Comparison of ENCODE assay signal across 15 cellular contexts in the genomic region with DNA sequence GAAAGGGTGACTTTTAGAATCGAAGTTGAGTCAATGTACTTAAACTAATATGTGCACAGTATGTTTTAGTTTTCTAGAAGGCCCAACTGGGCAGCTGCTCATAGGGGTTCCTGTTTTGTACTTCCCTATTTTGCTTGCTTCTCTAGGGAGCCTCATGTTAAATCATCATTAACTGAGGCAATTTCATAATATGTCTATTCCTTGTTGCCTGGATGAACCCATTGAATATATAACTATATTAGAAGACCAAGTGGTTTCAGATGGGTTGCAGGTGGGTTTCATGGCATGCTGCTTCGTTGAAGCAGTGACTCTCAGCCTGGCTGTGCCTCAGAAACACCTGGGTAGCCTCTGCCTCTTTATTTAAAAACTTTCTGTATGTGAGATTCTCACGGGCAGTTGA. TPM values are rescaled to one million over a fixed set of nuclear protein-coding genes. Genes with fewer than 3 reads are reported as not detected.
DNase-seq lines count a peak whose midpoint lies in the region; ATAC-seq and TF ChIP-seq lines count a peak whose summit lies in the region.
"Had no signal": no experiment of that assay in that cellular context is flagged by ENCODE, and none has a peak within 500 bp of the region (broad histone marks: within the 10 kb centered on the region; RNA-seq: fewer than 3 reads in every experiment).

No MANE protein-coding gene starts in this region.

- no peaks in the 10 kb centered on the region for H3K4me1 ChIP-seq in naive thymus-derived CD4-positive, alpha-beta T cell (ENCODE audit: control insufficient read depth in 2 of 2, insufficient read depth in 2 of 2, low read length in 2 of 2)
- H3K4me1 ChIP-seq in Caco-2 (peaks cover 30% of the 10 kb centered on the region), psoas muscle (no peaks in the 10 kb centered on the region)
- H3K4me1 ChIP-seq: prostate gland had no signal

- no TSS peak for BruUV-seq in Caco-2 (replicated peaks; lab: Mats Ljungman, UMichigan)

- H3K4me3 Mint-ChIP-seq in naive thymus-derived CD4-positive, alpha-beta T cell, result no peak overlapping the region
- H3K4me3 Mint-ChIP-seq in Caco-2 (ENCODE audit: unreplicated experiment), result no peak overlapping the region
- H3K4me3 Mint-ChIP-seq in CD4-positive, alpha-beta T cell, result no peak overlapping the region
- H3K4me3 Mint-ChIP-seq: activated naive CD8-positive, alpha-beta T cell treated with anti-CD3 and anti-CD28 coated beads, Interleukin-2, amount 50 U/mL, for 24 hours; CD4-positive, alpha-beta memory T cell; stimulated activated naive CD8-positive, alpha-beta T cell treated with anti-CD3 and anti-CD28 coated beads, Interleukin-15, amount 100 ng/mL, for 72 hours; T-helper 1 cell treated with Interleukin-12 subunit alpha and Interleukin-12 subunit beta and Interleukin-4 antibody, amounts not matched to agents 30 μg/mL and 1 μg/mL, for 36 hours had no signal

- CTCF ChIA-PET in naive thymus-derived CD4-positive, alpha-beta T cell (lab: Charles Lee), result no interaction called here
- CTCF ChIA-PET in Caco-2 (lab: Charles Lee), result no interaction called here
- CTCF ChIA-PET in CD4-positive, alpha-beta T cell (lab: Charles Lee), result interaction anchor here (1.0 kb wide), 1 partner anchor 22 kb away, joined by 3 read pairs; the partner anchor contains the start of gene CARMIL1

- 71 to 79% (median 74%) methylated on average over 3 of the region's 3 CpGs for WGBS in psoas muscle, 3 donors

- peaks cover 0 to 4% (median 0%) of the 10 kb centered on the region in 5 donors for H3K27me3 Mint-ChIP-seq in naive thymus-derived CD4-positive, alpha-beta T cell
- no peaks in the 10 kb centered on the region for H3K27me3 Mint-ChIP-seq in Caco-2 (ENCODE audit: insufficient read depth, unreplicated experiment)
- H3K27me3 Mint-ChIP-seq in CD4-positive, alpha-beta T cell, result no peaks in the 10 kb centered on the region
- H3K27me3 Mint-ChIP-seq: activated naive CD8-positive, alpha-beta T cell treated with anti-CD3 and anti-CD28 coated beads, Interleukin-2, amount 50 U/mL, for 24 hours; CD4-positive, alpha-beta memory T cell; stimulated activated naive CD8-positive, alpha-beta T cell treated with anti-CD3 and anti-CD28 coated beads, Interleukin-15, amount 100 ng/mL, for 72 hours had no signal

- H3K36me3 Mint-ChIP-seq in naive thymus-derived CD4-positive, alpha-beta T cell, result no peaks in the 10 kb centered on the region
- H3K36me3 Mint-ChIP-seq in Caco-2 (ENCODE audit: insufficient read depth, unreplicated experiment), result no peaks in the 10 kb centered on the region
- H3K36me3 Mint-ChIP-seq in CD4-positive, alpha-beta T cell (ENCODE audit: low read depth), result no peaks in the 10 kb centered on the region
- H3K36me3 Mint-ChIP-seq: CD4-positive, alpha-beta memory T cell had no signal

- H3K36me3 ChIP-seq in naive thymus-derived CD4-positive, alpha-beta T cell (ENCODE audit: control insufficient read depth in 2 of 3, insufficient read depth in 3 of 3, low read length in 3 of 3), result no peaks in the 10 kb centered on the region
- H3K36me3 ChIP-seq in Caco-2 (ENCODE audit: control insufficient read depth, insufficient read depth, low read length) (no peaks in the 10 kb centered on the region), psoas muscle (ENCODE audit: insufficient read depth in 1 of 2, low read depth in 1 of 2) (no peaks in the 10 kb centered on the region)
- H3K36me3 ChIP-seq: prostate gland had no signal

- DNase-seq in RPMI8226, result peak; percentile 60
- no peak for DNase-seq in naive thymus-derived CD4-positive, alpha-beta T cell
- DNase-seq in Caco-2, result no peak
- no peak for DNase-seq in COLO668 (lab: John Stamatoyannopoulos, UW; ENCODE audit: unreplicated experiment)
- no peak for DNase-seq in CD4-positive, alpha-beta T cell
- DNase-seq in psoas muscle, result no peak
- DNase-seq: activated naive CD8-positive, alpha-beta T cell treated with anti-CD3 and anti-CD28 coated beads, Interleukin-2, amount 50 U/mL, for 24 hours; CD4-positive, alpha-beta memory T cell; NCI-H1436; stimulated activated CD4-positive, alpha-beta T cell treated with anti-CD3 and anti-CD28 coated beads, Interleukin-2, amount 100 ng/mL, for 48 hours; stimulated activated naive CD8-positive, alpha-beta T cell treated with anti-CD3 and anti-CD28 coated beads, Interleukin-15, amount 100 ng/mL, for 72 hours had no signal

- ATAC-seq in GM18517 (IDR thresholded peaks at IDR 0.05; ENCODE audit: unreplicated experiment), result peak; percentile 54
- ATAC-seq in HG03196 (IDR thresholded peaks at IDR 0.05; ENCODE audit: unreplicated experiment), result peak; percentile 38
- ATAC-seq in naive thymus-derived CD4-positive, alpha-beta T cell, result peak; percentile 77
- no peak for ATAC-seq in CD4-positive, alpha-beta T cell (ENCODE audit: poor library complexity)
- no peak for ATAC-seq in psoas muscle
- ATAC-seq: activated naive CD8-positive, alpha-beta T cell treated with anti-CD3 and anti-CD28 coated beads, Interleukin-2, amount 50 U/mL, for 24 hours; stimulated activated naive CD8-positive, alpha-beta T cell treated with anti-CD3 and anti-CD28 coated beads, Interleukin-15, amount 100 ng/mL, for 72 hours had no signal

- no peak overlapping the region for H3K27ac Mint-ChIP-seq in naive thymus-derived CD4-positive, alpha-beta T cell
- no peak overlapping the region for H3K27ac Mint-ChIP-seq in Caco-2 (ENCODE audit: unreplicated experiment)
- H3K27ac Mint-ChIP-seq in CD4-positive, alpha-beta T cell, result no peak overlapping the region
- H3K27ac Mint-ChIP-seq: activated naive CD8-positive, alpha-beta T cell treated with anti-CD3 and anti-CD28 coated beads, Interleukin-2, amount 50 U/mL, for 24 hours; CD4-positive, alpha-beta memory T cell; stimulated activated naive CD8-positive, alpha-beta T cell treated with anti-CD3 and anti-CD28 coated beads, Interleukin-15, amount 100 ng/mL, for 72 hours; T-helper 1 cell treated with Interleukin-12 subunit alpha and Interleukin-12 subunit beta and Interleukin-4 antibody, amounts not matched to agents 30 μg/mL and 1 μg/mL, for 36 hours had no signal

- POLR2A ChIA-PET in naive thymus-derived CD4-positive, alpha-beta T cell (lab: Charles Lee), result no interaction called here
- POLR2A ChIA-PET in Caco-2 (lab: Charles Lee), result no interaction called here
- POLR2A ChIA-PET in CD4-positive, alpha-beta T cell (lab: Charles Lee), result no interaction called here

- H3K27me3 ChIP-seq in naive thymus-derived CD4-positive, alpha-beta T cell (ENCODE audit: control insufficient read depth in 2 of 2, insufficient read depth in 2 of 2, low read length in 2 of 2), result no peaks in the 10 kb centered on the region
- H3K27me3 ChIP-seq in Caco-2 (replicated peaks; ENCODE audit: control insufficient read depth, insufficient read depth, low read length) (no peaks in the 10 kb centered on the region), psoas muscle (ENCODE audit: insufficient read depth in 3 of 3, low read length in 2 of 3) (no peaks in the 10 kb centered on the region)
- H3K27me3 ChIP-seq in CD4-positive, alpha-beta T cell (ENCODE audit: control insufficient read depth, insufficient read depth, low read length), result no peaks in the 10 kb centered on the region

- H3K4me1 Mint-ChIP-seq in naive thymus-derived CD4-positive, alpha-beta T cell, result peaks cover 4 to 89% (median 61%) of the 10 kb centered on the region in 7 donors
- peaks cover 30% of the 10 kb centered on the region for H3K4me1 Mint-ChIP-seq in Caco-2 (ENCODE audit: low read depth, unreplicated experiment)
- peaks cover 37% of the 10 kb centered on the region for H3K4me1 Mint-ChIP-seq in CD4-positive, alpha-beta T cell (ENCODE audit: low read depth)

- H3K9me3 ChIP-seq in naive thymus-derived CD4-positive, alpha-beta T cell (ENCODE audit: control insufficient read depth in 2 of 3, low read length in 3 of 3), result no peaks in the 10 kb centered on the region
- no peaks in the 10 kb centered on the region for H3K9me3 ChIP-seq in Caco-2
- no peaks in the 10 kb centered on the region for H3K9me3 ChIP-seq in CD4-positive, alpha-beta T cell (ENCODE audit: control insufficient read depth, low read length)
- H3K9me3 ChIP-seq in psoas muscle, result no peaks in the 10 kb centered on the region
- H3K9me3 ChIP-seq: prostate gland had no signal

- TF ChIP-seq CTCF in Caco-2 (IDR thresholded peaks at IDR 0.05; ENCODE audit: insufficient read depth in 1 of 2, low read depth in 1 of 2, low read length in 1 of 2, severe bottlenecking in 1 of 2, unreplicated experiment in 1 of 2) (no peak), psoas muscle (IDR thresholded peaks at IDR 0.05) (no peak)
- no peak for TF ChIP-seq CTCF in CD4-positive, alpha-beta T cell (IDR thresholded peaks at IDR 0.05)

- no peaks in the 10 kb centered on the region for H3K9me3 Mint-ChIP-seq in naive thymus-derived CD4-positive, alpha-beta T cell
- H3K9me3 Mint-ChIP-seq in Caco-2 (ENCODE audit: unreplicated experiment), result no peaks in the 10 kb centered on the region
- no peaks in the 10 kb centered on the region for H3K9me3 Mint-ChIP-seq in CD4-positive, alpha-beta T cell
- H3K9me3 Mint-ChIP-seq: activated naive CD8-positive, alpha-beta T cell treated with anti-CD3 and anti-CD28 coated beads, Interleukin-2, amount 50 U/mL, for 24 hours; CD4-positive, alpha-beta memory T cell; stimulated activated naive CD8-positive, alpha-beta T cell treated with anti-CD3 and anti-CD28 coated beads, Interleukin-15, amount 100 ng/mL, for 72 hours; T-helper 1 cell treated with Interleukin-12 subunit alpha and Interleukin-12 subunit beta and Interleukin-4 antibody, amounts not matched to agents 30 μg/mL and 1 μg/mL, for 36 hours had no signal

- intact Hi-C loops in naive thymus-derived CD4-positive, alpha-beta T cell (cut with micrococcal nuclease), result no loop called here
- intact Hi-C loops in Caco-2 (cut with micrococcal nuclease; ENCODE audit: unreplicated experiment), result no loop called here
- intact Hi-C loops in CD4-positive, alpha-beta T cell (cut with DNase I, micrococcal nuclease), result no loop called here
- intact Hi-C loops in psoas muscle (cut with DNase I), result no loop called here

- H3K27ac ChIP-seq in naive thymus-derived CD4-positive, alpha-beta T cell (ENCODE audit: low read depth, low read length), result no peak overlapping the region
- H3K27ac ChIP-seq in CD4-positive, alpha-beta T cell (ENCODE audit: low read depth, low read length), result no peak overlapping the region
- H3K27ac ChIP-seq in psoas muscle, result no peak overlapping the region
- H3K27ac ChIP-seq: prostate gland had no signal

- no peak overlapping the region for H3K4me3 ChIP-seq in naive thymus-derived CD4-positive, alpha-beta T cell (ENCODE audit: low read length)
- H3K4me3 ChIP-seq in Caco-2 (ENCODE audit: low read depth, low read length) (no peak overlapping the region), psoas muscle (no peak overlapping the region)
- H3K4me3 ChIP-seq: prostate gland had no signal

RNA-seq across cellular contexts. Expression of gene CARMIL1, which starts 22.2 kb away (rescaled TPM):
- 10 to 100 TPM in 3 of 5 experiments, 1 to 10 TPM in 2; 3.3 to 12.8 (median 10.4) TPM for total RNA-seq in naive thymus-derived CD4-positive, alpha-beta T cell
- polyA plus RNA-seq in naive thymus-derived CD4-positive, alpha-beta T cell, result 1 to 10 TPM; 2.2 to 3.4 TPM
- total RNA-seq in Caco-2 (2022) (25.9 and 26.5 TPM in 2 replicates), psoas muscle (1 to 10 TPM in 1 of 4 donors, under 1 TPM in 3; 0.34 to 1.0 (median 0.81) TPM)
- total RNA-seq in CD4-positive, alpha-beta T cell, result 1 to 10 TPM; 3.9 to 4.7 TPM
- under 1 TPM; 0.11 to 0.83 (median 0.44) TPM for polyA plus RNA-seq in psoas muscle

Comparison
In these comparisons a context has a peak if more than half of its experiments do, and no peak if none do; other contexts are left out.
1. ATAC-seq: peak in GM18517 (single experiment), HG03196 (single experiment) and naive thymus-derived CD4-positive, alpha-beta T cell (single experiment); none in CD4-positive, alpha-beta T cell (single experiment) and psoas muscle (0 of 4).